ENCODE assay signal across 24 cellular contexts in the genomic region with DNA sequence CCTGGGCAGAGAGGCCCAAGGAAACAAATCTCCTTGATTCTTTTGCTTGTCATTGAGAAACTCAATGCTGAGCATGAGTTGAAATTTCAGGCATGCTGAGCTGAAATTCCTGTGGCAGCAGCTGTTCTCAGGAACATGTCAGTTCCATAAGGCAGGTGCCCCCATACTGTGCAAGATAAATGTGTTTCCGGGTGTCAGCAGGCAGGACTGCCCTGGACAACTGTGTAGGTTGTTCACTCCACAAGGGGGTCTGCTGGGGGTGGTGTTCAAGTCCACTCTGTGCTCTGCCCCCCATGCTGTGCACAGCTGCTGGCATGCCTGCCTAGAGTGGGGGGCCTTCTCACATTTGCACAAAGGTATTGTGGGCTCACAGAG.
DNase-seq lines count a peak whose midpoint lies in the region; ATAC-seq, FAIRE-seq and TF ChIP-seq lines count a peak whose summit lies in the region.
"Had no signal": no experiment of that assay in that cellular context is flagged by ENCODE, and none has a peak within 500 bp of the region (broad histone marks: within the 10 kb centered on the region; RNA-seq: fewer than 3 reads in every experiment).

No MANE protein-coding gene starts in this region.

- ATAC-seq in right cardiac atrium (no peak), T-helper 17 cell (no peak)
- ATAC-seq: activated T-helper 17 cell treated with anti-CD3 and anti-CD28 coated beads, Interleukin-2, amount 50 U/mL, for 72 hours; K562; lower lobe of right lung had no signal

- no peak for FAIRE-seq in astrocyte (lab: Jason Lieb, UNC)
- FAIRE-seq: K562, RCC 7860 had no signal

- DNase-seq in right cardiac atrium (peak in 2 of 3 donors; percentile 16 to 20), right atrium auricular region (ENCODE audit: low spot score) (no peak), astrocyte (ENCODE audit: low read depth) (peak; percentile 51), mesendoderm (peak; percentile 82), T-helper 17 cell (no peak), HT-29 (ENCODE audit: low spot score) (no peak), coronary artery (ENCODE audit: low spot score) (no peak), amniotic stem cell (lab: John Stamatoyannopoulos, UW) (no peak)
- DNase-seq: ACHN; activated B cell treated with CpG ODN at 0.5 μM for 24 hours; activated CD4-positive, alpha-beta T cell treated with anti-CD3 and anti-CD28 coated beads, Interleukin-2, amount 50 U/mL, for 4 hours; brain microvascular endothelial cell; EL; lower lobe of right lung; NCI-H1694; nucleus accumbens; retina; transverse colon had no signal

- peaks cover 3% of the 10 kb centered on the region for H3K27me3 Mint-ChIP-seq in astrocyte (ENCODE audit: low read depth, unreplicated experiment)
- peaks cover 11% of the 10 kb centered on the region for H3K27me3 Mint-ChIP-seq in T-helper 17 cell
- H3K27me3 Mint-ChIP-seq: activated B cell treated with CpG ODN at 0.5 μM for 24 hours; activated naive CD8-positive, alpha-beta T cell; dendritic cell treated with granulocyte-macrophage colony-stimulating factor and Interleukin-4, amounts not matched to agents 40 ng/mL and 50 ng/mL, for 4 days had no signal

- H4K20me1 ChIP-seq in astrocyte (ENCODE audit: insufficient read depth, low read length) = no peaks in the 10 kb centered on the region

- H3K9ac ChIP-seq in astrocyte (ENCODE audit: low read length) (no peak overlapping the region), mesendoderm (ENCODE audit: low read length) (no peak overlapping the region)
- H3K9ac ChIP-seq: BLaER1 treated with 17β-estradiol and CSF1 and Interleukin-3, amounts not matched to agents 10 nM and 100 nM had no signal

- H3K4me2 ChIP-seq in astrocyte (ENCODE audit: low read length) (peak overlapping the region; percentile 39), mesendoderm (ENCODE audit: low read length) (no peak overlapping the region)
- H3K4me2 ChIP-seq: BLaER1 treated with 17β-estradiol and CSF1 and Interleukin-3, amounts not matched to agents 10 nM and 100 nM had no signal

- H3K4me3 ChIP-seq in right cardiac atrium (ENCODE audit: low read length) (no peak overlapping the region), right atrium auricular region (no peak overlapping the region), astrocyte (ENCODE audit: insufficient read depth, low read depth, low read length) (no peak overlapping the region), mesendoderm (ENCODE audit: low read length) (no peak overlapping the region), coronary artery (no peak overlapping the region)
- H3K4me3 ChIP-seq: BLaER1 treated with 17β-estradiol and CSF1 and Interleukin-3, amounts not matched to agents 10 nM and 100 nM; K562; lower lobe of right lung; transverse colon had no signal

- H3K4me3 Mint-ChIP-seq in astrocyte (ENCODE audit: unreplicated experiment) (peak overlapping the region; percentile 71), T-helper 17 cell (no peak overlapping the region)
- H3K4me3 Mint-ChIP-seq: activated B cell treated with CpG ODN at 0.5 μM for 24 hours; activated naive CD8-positive, alpha-beta T cell; activated T-helper 17 cell treated with anti-CD3 and anti-CD28 coated beads, Interleukin-2, amount 50 U/mL, for 72 hours; dendritic cell treated with granulocyte-macrophage colony-stimulating factor and Interleukin-4, amounts not matched to agents 40 ng/mL and 50 ng/mL, for 4 days had no signal

- H2BK120ac ChIP-seq in mesendoderm (ENCODE audit: low read depth, low read length) = no peak overlapping the region

- H3K18ac ChIP-seq in mesendoderm (ENCODE audit: low read length) = no peak overlapping the region

- H3K36me3 Mint-ChIP-seq in astrocyte (ENCODE audit: low read depth, unreplicated experiment) = peaks cover 5% of the 10 kb centered on the region
- H3K36me3 Mint-ChIP-seq in T-helper 17 cell (ENCODE audit: low read depth) = no peaks in the 10 kb centered on the region
- H3K36me3 Mint-ChIP-seq: activated naive CD8-positive, alpha-beta T cell had no signal

- WGBS in right cardiac atrium = 49% methylated on average over 1 of the region's 1 CpG
- WGBS in mesendoderm (ENCODE audit: extremely low coverage, insufficient coverage, low lambda C conversion rate) = no CpG with 5 or more reads among the region's 1 CpG

- H3K4ac ChIP-seq in mesendoderm (ENCODE audit: low read depth, low read length) = no peak overlapping the region

- peaks cover 7% of the 10 kb centered on the region for H3K9me3 Mint-ChIP-seq in astrocyte (ENCODE audit: unreplicated experiment)

- H4K8ac ChIP-seq in mesendoderm (ENCODE audit: low read depth, low read length) = no peak overlapping the region

- H3K27me3 ChIP-seq in right cardiac atrium (ENCODE audit: control insufficient read depth, insufficient read depth) (no peaks in the 10 kb centered on the region), right atrium auricular region (no peaks in the 10 kb centered on the region), astrocyte (ENCODE audit: insufficient read depth, low read length) (no peaks in the 10 kb centered on the region), mesendoderm (ENCODE audit: insufficient read depth, low read length, poor library complexity) (no peaks in the 10 kb centered on the region)
- H3K27me3 ChIP-seq: BLaER1 treated with 17β-estradiol and CSF1 and Interleukin-3, amounts not matched to agents 10 nM and 100 nM; brain microvascular endothelial cell; transverse colon had no signal

- intact Hi-C loops in right cardiac atrium (cut with DNase I) = no loop called here

- TF ChIP-seq CTCF in right atrium auricular region (IDR thresholded peaks at IDR 0.05) (no peak), astrocyte (IDR thresholded peaks at IDR 0.05; ENCODE audit: insufficient read depth, low read depth, low read length) (no peak), coronary artery (IDR thresholded peaks at IDR 0.05) (no peak)

- H2BK15ac ChIP-seq in mesendoderm (replicated peaks; ENCODE audit: low read depth) = no peak overlapping the region

- no peaks in the 10 kb centered on the region for H3K36me3 ChIP-seq in right atrium auricular region
- H3K36me3 ChIP-seq in astrocyte (ENCODE audit: insufficient read depth, low read length) = no peaks in the 10 kb centered on the region
- H3K36me3 ChIP-seq in mesendoderm (ENCODE audit: control insufficient read depth, insufficient read depth, low read length) = no peaks in the 10 kb centered on the region
- H3K36me3 ChIP-seq: BLaER1 treated with 17β-estradiol and CSF1 and Interleukin-3, amounts not matched to agents 10 nM and 100 nM; brain microvascular endothelial cell; lower lobe of right lung; transverse colon had no signal

- no peak overlapping the region for H4K5ac ChIP-seq in mesendoderm (ENCODE audit: low read length)

- H2BK5ac ChIP-seq in mesendoderm (ENCODE audit: low read length) = no peak overlapping the region

- H3K9me3 ChIP-seq in right cardiac atrium (ENCODE audit: control insufficient read depth, low read length) (no peaks in the 10 kb centered on the region), right atrium auricular region (no peaks in the 10 kb centered on the region), astrocyte (ENCODE audit: insufficient read depth, low read depth, low read length) (no peaks in the 10 kb centered on the region), T-helper 17 cell (ENCODE audit: control insufficient read depth, low read length, poor library complexity, severe bottlenecking) (no peaks in the 10 kb centered on the region)
- H3K9me3 ChIP-seq: lower lobe of right lung, transverse colon had no signal

- H3K79me1 ChIP-seq in mesendoderm (ENCODE audit: low read length) = no peaks in the 10 kb centered on the region

- H3K79me2 ChIP-seq in astrocyte (ENCODE audit: insufficient read depth, low read length) = no peaks in the 10 kb centered on the region
- no peaks in the 10 kb centered on the region for H3K79me2 ChIP-seq in mesendoderm (ENCODE audit: control insufficient read depth, insufficient read depth, low read length)

- H3K4me1 Mint-ChIP-seq in astrocyte (ENCODE audit: low read depth, unreplicated experiment) (peaks cover 31% of the 10 kb centered on the region), T-helper 17 cell (no peaks in the 10 kb centered on the region)
- H3K4me1 Mint-ChIP-seq: activated B cell treated with CpG ODN at 0.5 μM for 24 hours had no signal

- H3K4me1 ChIP-seq in right cardiac atrium (ENCODE audit: control insufficient read depth, insufficient read depth, low read length) (no peaks in the 10 kb centered on the region), right atrium auricular region (no peaks in the 10 kb centered on the region), astrocyte (ENCODE audit: insufficient read depth, low read length) (peaks cover 8% of the 10 kb centered on the region), mesendoderm (ENCODE audit: control insufficient read depth, low read depth, low read length) (peaks cover 6% of the 10 kb centered on the region)
- H3K4me1 ChIP-seq: BLaER1 treated with 17β-estradiol and CSF1 and Interleukin-3, amounts not matched to agents 10 nM and 100 nM; lower lobe of right lung had no signal

- no peak overlapping the region for H2AFZ ChIP-seq in astrocyte (ENCODE audit: low read depth, low read length)

- H3K27ac Mint-ChIP-seq in astrocyte (ENCODE audit: unreplicated experiment) (peak overlapping the region; percentile 90), T-helper 17 cell (no peak overlapping the region)
- H3K27ac Mint-ChIP-seq: activated B cell treated with CpG ODN at 0.5 μM for 24 hours; activated naive CD8-positive, alpha-beta T cell; activated T-helper 17 cell treated with anti-CD3 and anti-CD28 coated beads, Interleukin-2, amount 50 U/mL, for 72 hours; dendritic cell treated with granulocyte-macrophage colony-stimulating factor and Interleukin-4, amounts not matched to agents 40 ng/mL and 50 ng/mL, for 4 days had no signal

- H2AK5ac ChIP-seq in mesendoderm (ENCODE audit: low read length) = no peak overlapping the region

- H3K23ac ChIP-seq in mesendoderm (ENCODE audit: low read length) = no peak overlapping the region

- no peak overlapping the region for H3K56ac ChIP-seq in mesendoderm (ENCODE audit: low read length)

- H3K27ac ChIP-seq in right cardiac atrium (ENCODE audit: low read length) = no peak overlapping the region
- no peak overlapping the region for H3K27ac ChIP-seq in right atrium auricular region
- H3K27ac ChIP-seq in astrocyte (ENCODE audit: low read depth, low read length) = peak overlapping the region; percentile 31
- no peak overlapping the region for H3K27ac ChIP-seq in mesendoderm (ENCODE audit: low read depth, low read length)
- H3K27ac ChIP-seq in coronary artery = no peak overlapping the region
- H3K27ac ChIP-seq: BLaER1 treated with 17β-estradiol and CSF1 and Interleukin-3, amounts not matched to agents 10 nM and 100 nM; brain microvascular endothelial cell; lower lobe of right lung; transverse colon had no signal

Comparison
In these comparisons a context has a peak if more than half of its experiments do, and no peak if none do; other contexts are left out.
1. DNase-seq: peak in right cardiac atrium (2 of 3), astrocyte (single experiment) and mesendoderm (single experiment); none in right atrium auricular region (single experiment), T-helper 17 cell (0 of 3), HT-29 (single experiment), coronary artery (single experiment) and amniotic stem cell (single experiment).